ENCODE assay signal across 32 cellular contexts in genomic region chr3:62532796-62533195, GRCh38.
DNase-seq lines count a peak whose midpoint lies in the region; FAIRE-seq and TF ChIP-seq lines count a peak whose summit lies in the region.
"Had no signal": no experiment of that assay in that cellular context is flagged by ENCODE, and none has a peak within 500 bp of the region (broad histone marks: within the 10 kb centered on the region; RNA-seq: fewer than 3 reads in every experiment).

No MANE protein-coding gene starts in this region.

- H4K8ac ChIP-seq in neuronal stem cell (ENCODE audit: low read depth, low read length), result no peak overlapping the region

- H4K91ac ChIP-seq in neuronal stem cell (ENCODE audit: low read depth, low read length, poor library complexity), result no peak overlapping the region

- TF ChIP-seq POLR2A in esophagus muscularis mucosa (IDR thresholded peaks at IDR 0.05; ENCODE audit: low read depth), result no peak
- TF ChIP-seq POLR2A in GM12892 (IDR thresholded peaks at IDR 0.05; ENCODE audit: low read depth, low read length), result no peak

- 93% methylated on average over 9 of the region's 9 CpGs for WGBS in esophagus muscularis mucosa
- WGBS in neuronal stem cell (ENCODE audit: extremely low coverage in 2 of 2, insufficient read length in 2 of 2, insufficient replicate concordance in 1 of 2), 2 donors, result no CpG with 5 or more reads among the region's 9 CpGs

- no peak overlapping the region for H3K4me3 ChIP-seq in esophagus muscularis mucosa
- H3K4me3 ChIP-seq in neuronal stem cell (ENCODE audit: low read length in 2 of 2), result no peak overlapping the region
- no peak overlapping the region for H3K4me3 ChIP-seq in HAP-1
- H3K4me3 ChIP-seq: A549; BLaER1; BLaER1 treated with 17β-estradiol and CSF1 and Interleukin-3, amounts not matched to agents 10 nM and 100 nM had no signal

- H3K27ac ChIP-seq in angular gyrus (ENCODE audit: low read depth, low read length) (peak overlapping the region; percentile 1), esophagus muscularis mucosa (replicated peaks in 1 of 4) (no peak overlapping the region), neuronal stem cell (replicated peaks; ENCODE audit: low read length) (no peak overlapping the region)
- H3K27ac ChIP-seq: 22Rv1; A549; BLaER1; BLaER1 treated with 17β-estradiol and CSF1 and Interleukin-3, amounts not matched to agents 10 nM and 100 nM; C4-2B had no signal

- no peaks in the 10 kb centered on the region for H3K27me3 ChIP-seq in esophagus muscularis mucosa
- peaks cover 0 to 31% (median 0%) of the 10 kb centered on the region in 3 experiments for H3K27me3 ChIP-seq in neuronal stem cell (ENCODE audit: control insufficient read depth in 3 of 3, insufficient read depth in 3 of 3, low read depth in 1 of 3, low read length in 3 of 3)
- peaks cover 13% of the 10 kb centered on the region for H3K27me3 ChIP-seq in HAP-1 (ENCODE audit: low read depth)
- H3K27me3 ChIP-seq: BE2C; BLaER1; BLaER1 treated with 17β-estradiol and CSF1 and Interleukin-3, amounts not matched to agents 10 nM and 100 nM had no signal

- H2BK5ac ChIP-seq in neuronal stem cell (ENCODE audit: low read length), result no peak overlapping the region

- H3K9ac ChIP-seq in neuronal stem cell (ENCODE audit: low read depth, low read length, poor library complexity), result no peak overlapping the region
- H3K9ac ChIP-seq: BLaER1; BLaER1 treated with 17β-estradiol and CSF1 and Interleukin-3, amounts not matched to agents 10 nM and 100 nM had no signal

- H3K36me3 ChIP-seq in esophagus muscularis mucosa (no peaks in the 10 kb centered on the region), neuronal stem cell (replicated peaks in 1 of 2; ENCODE audit: control insufficient read depth in 2 of 2, insufficient read depth in 2 of 2, low read length in 2 of 2) (no peaks in the 10 kb centered on the region), HAP-1 (replicated peaks) (no peaks in the 10 kb centered on the region)
- H3K36me3 ChIP-seq: BE2C; BLaER1; BLaER1 treated with 17β-estradiol and CSF1 and Interleukin-3, amounts not matched to agents 10 nM and 100 nM had no signal

- no peak for TF ChIP-seq CTCF in esophagus muscularis mucosa (IDR thresholded peaks at IDR 0.05)

- no peak overlapping the region for H2BK120ac ChIP-seq in neuronal stem cell (ENCODE audit: low read depth, low read length)

- no peak overlapping the region for H2BK15ac ChIP-seq in neuronal stem cell (ENCODE audit: low read length)

- TF ChIP-seq EP300 in esophagus muscularis mucosa (IDR thresholded peaks at IDR 0.05), result no peak

- H3K23ac ChIP-seq in neuronal stem cell (ENCODE audit: low read depth, low read length, poor library complexity), result no peak overlapping the region

- in situ Hi-C loops in HAP-1 (cut with MboI; ENCODE audit: low sequenced_read_pairs), result no loop called here

- no peak overlapping the region for H3K18ac ChIP-seq in neuronal stem cell (ENCODE audit: low read length)

- H3K14ac ChIP-seq in neuronal stem cell (ENCODE audit: low read length), result no peak overlapping the region

- H3K4me1 ChIP-seq in esophagus muscularis mucosa (no peaks in the 10 kb centered on the region), neuronal stem cell (ENCODE audit: control insufficient read depth in 2 of 2, insufficient read depth in 1 of 2, low read depth in 1 of 2, low read length in 2 of 2) (no peaks in the 10 kb centered on the region), HAP-1 (peaks cover 2% of the 10 kb centered on the region; the same call in 1 of the 2 replicates)
- H3K4me1 ChIP-seq: A549, BLaER1, Caco-2 had no signal

- H3K9me3 ChIP-seq in esophagus muscularis mucosa, result no peaks in the 10 kb centered on the region
- H3K9me3 ChIP-seq in neuronal stem cell (replicated peaks in 1 of 2; ENCODE audit: control insufficient read depth in 2 of 2, insufficient read depth in 1 of 2, low read depth in 1 of 2, low read length in 2 of 2), result no peaks in the 10 kb centered on the region
- H3K9me3 ChIP-seq in HAP-1, result no peaks in the 10 kb centered on the region
- H3K9me3 ChIP-seq: A549; BE2C; BLaER1; BLaER1 treated with 17β-estradiol and CSF1 and Interleukin-3, amounts not matched to agents 10 nM and 100 nM; Caco-2 had no signal

- FAIRE-seq in GM12892 (lab: Jason Lieb, UNC), result no peak
- FAIRE-seq: A204.1, A549, D721Med had no signal

- intact Hi-C loops in esophagus muscularis mucosa (cut with DNase I), result no loop called here

- DNase-seq in esophagus muscularis mucosa (ENCODE audit: extremely low spot score), result peak; percentile 53
- DNase-seq in neuronal stem cell (ENCODE audit: low spot score), result no peak
- no peak for DNase-seq in HAP-1 (ENCODE audit: low spot score in 2 of 2)
- DNase-seq in NCI-H526 treated with DMSO at 0.1 percent for 48 hours (lab: John Stamatoyannopoulos, UW), result no peak
- DNase-seq in GM12892 (ENCODE audit: insufficient read length), result no peak
- DNase-seq: 8988T; ACHN; AML-193; BE2C; C1 segment of cervical spinal cord; Caco-2; Calu3; CD4-positive, alpha-beta memory T cell; CD4-positive, alpha-beta T cell; CD4-positive, CD25-positive, alpha-beta regulatory T cell; CD8-positive, alpha-beta memory T cell; COR-L47; DMS 273 treated with DMSO at 0.1 percent for 48 hours; DMS153; DMS53; DMS79; DMS79 treated with DMSO at 0.1 percent for 48 hours; DND-41; EL had no signal

- H3K79me1 ChIP-seq in neuronal stem cell (ENCODE audit: low read depth, low read length), result no peaks in the 10 kb centered on the region

- no peak overlapping the region for H2AFZ ChIP-seq in neuronal stem cell (ENCODE audit: low read length)

- no peak overlapping the region for H3K4ac ChIP-seq in neuronal stem cell (ENCODE audit: low read length)

- H2BK12ac ChIP-seq in neuronal stem cell (ENCODE audit: low read length), result peak overlapping the region; percentile 85

- no peak overlapping the region for H3K4me2 ChIP-seq in neuronal stem cell (ENCODE audit: insufficient read depth, low read length, poor library complexity, severe bottlenecking)
- H3K4me2 ChIP-seq: A549; BLaER1; BLaER1 treated with 17β-estradiol and CSF1 and Interleukin-3, amounts not matched to agents 10 nM and 100 nM had no signal

- H2AK5ac ChIP-seq in neuronal stem cell (ENCODE audit: low read depth, low read length), result no peak overlapping the region
